ENCODE assay signal across 19 cellular contexts in the genomic region with DNA sequence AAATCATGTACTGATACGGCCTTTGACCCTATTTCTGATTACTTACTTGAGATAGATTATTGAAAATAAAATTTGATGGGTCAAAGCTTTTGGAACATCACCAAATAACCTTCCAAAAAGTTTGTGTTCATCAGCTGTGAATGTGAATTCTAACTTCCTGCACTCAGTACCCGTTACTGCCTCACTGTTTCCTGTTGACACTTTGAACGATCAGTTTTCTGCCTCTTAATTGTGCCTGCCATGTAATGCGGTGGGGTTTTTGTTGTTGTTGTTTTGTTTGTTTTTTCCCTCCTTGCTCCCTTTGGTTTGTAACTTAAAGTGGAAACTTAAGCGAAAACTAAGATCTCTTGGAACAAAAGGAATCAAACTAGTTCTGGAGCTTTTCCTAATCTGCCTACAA. TPM values are rescaled to one million over a fixed set of nuclear protein-coding genes. Genes with fewer than 3 reads are reported as not detected.
A peak's percentile ranks its signal among the peaks of the same experiment; 100 is the strongest.
DNase-seq lines count a peak whose midpoint lies in the region; ATAC-seq lines count a peak whose summit lies in the region.
"Had no signal": no experiment of that assay in that cellular context is flagged by ENCODE, and none has a peak within 500 bp of the region (broad histone marks: within the 10 kb centered on the region; RNA-seq: fewer than 3 reads in every experiment).

No MANE protein-coding gene starts in this region.

- no peak for ATAC-seq in T-cell (replicated peaks in 1 of 4)
- ATAC-seq in stimulated activated memory B cell treated with anti-CD40 and anti-IgM and Interleukin-4, amounts not matched to agents 10 μg/mL and 1 μg/mL and 100 μg/mL, for 72 hours: no peak

- POLR2A ChIA-PET in T-cell (lab: Charles Lee): interaction anchor here (0.6 to 1.2 kb wide), 7 partner anchors 12 to 668 kb away, joined by 3 to 6 read pairs (median 4); no protein-coding TSS in a partner anchor

- H3K9me3 Mint-ChIP-seq in activated CD4-positive, alpha-beta T cell treated with anti-CD3 and anti-CD28 coated beads, Interleukin-2, amount 10 ng/mL, durations not matched to agents 24 days and 14 days: no peaks in the 10 kb centered on the region
- no peaks in the 10 kb centered on the region for H3K9me3 Mint-ChIP-seq in T-cell
- no peaks in the 10 kb centered on the region for H3K9me3 Mint-ChIP-seq in stimulated activated memory B cell treated with anti-CD40 and anti-IgM and Interleukin-4, amounts not matched to agents 10 μg/mL and 1 μg/mL and 100 μg/mL, for 72 hours
- H3K9me3 Mint-ChIP-seq: HFFc6 had no signal

- peak; percentile 77 for DNase-seq in activated CD4-positive, alpha-beta T cell treated with anti-CD3 and anti-CD28 coated beads, Interleukin-2, amount 10 ng/mL, durations not matched to agents 24 days and 14 days
- no peak for DNase-seq in activated CD4-positive, alpha-beta T cell treated with anti-CD3 and anti-CD28 coated beads, Interleukin-2, amount 50 U/mL, for 48 hours
- DNase-seq in T-cell: peak in 10 of 34 experiments; percentile 4 to 37 (median 12)
- DNase-seq in dermis blood vessel endothelial cell: peak; percentile 47
- DNase-seq in SHP77 treated with DMSO at 0.1 percent for 48 hours (lab: John Stamatoyannopoulos, UW): no peak
- DNase-seq in cerebellum (ENCODE audit: low spot score): no peak
- DNase-seq in NCI-H1417 treated with DMSO at 0.1 percent for 48 hours (lab: John Stamatoyannopoulos, UW): no peak
- DNase-seq: Caco-2, erythroblast, GF-D8, head of caudate nucleus, HFFc6, islet precursor cell, NCI-H2029 had no signal

- intact Hi-C loops in activated CD4-positive, alpha-beta T cell treated with anti-CD3 and anti-CD28 coated beads, Interleukin-2, amount 10 ng/mL, durations not matched to agents 24 days and 14 days (cut with micrococcal nuclease): no loop called here

- H3K27me3 Mint-ChIP-seq in activated CD4-positive, alpha-beta T cell treated with anti-CD3 and anti-CD28 coated beads, Interleukin-2, amount 10 ng/mL, durations not matched to agents 24 days and 14 days: no peaks in the 10 kb centered on the region
- no peaks in the 10 kb centered on the region for H3K27me3 Mint-ChIP-seq in T-cell
- no peaks in the 10 kb centered on the region for H3K27me3 Mint-ChIP-seq in stimulated activated memory B cell treated with anti-CD40 and anti-IgM and Interleukin-4, amounts not matched to agents 10 μg/mL and 1 μg/mL and 100 μg/mL, for 72 hours

- peak overlapping the region; percentile 97 for H3K27ac Mint-ChIP-seq in activated CD4-positive, alpha-beta T cell treated with anti-CD3 and anti-CD28 coated beads, Interleukin-2, amount 10 ng/mL, durations not matched to agents 24 days and 14 days
- peak overlapping the region; percentile 100 for H3K27ac Mint-ChIP-seq in T-cell
- H3K27ac Mint-ChIP-seq in stimulated activated memory B cell treated with anti-CD40 and anti-IgM and Interleukin-4, amounts not matched to agents 10 μg/mL and 1 μg/mL and 100 μg/mL, for 72 hours: peak overlapping the region; percentile 70
- H3K27ac Mint-ChIP-seq: HFFc6 had no signal

- H3K4me1 Mint-ChIP-seq in activated CD4-positive, alpha-beta T cell treated with anti-CD3 and anti-CD28 coated beads, Interleukin-2, amount 10 ng/mL, durations not matched to agents 24 days and 14 days: peaks cover 69% of the 10 kb centered on the region
- peaks cover 83 to 86% (median 86%) of the 10 kb centered on the region in 3 donors for H3K4me1 Mint-ChIP-seq in T-cell
- H3K4me1 Mint-ChIP-seq in stimulated activated memory B cell treated with anti-CD40 and anti-IgM and Interleukin-4, amounts not matched to agents 10 μg/mL and 1 μg/mL and 100 μg/mL, for 72 hours: peaks cover 56% of the 10 kb centered on the region

- peak overlapping the region; percentile 84 for H3K4me3 Mint-ChIP-seq in activated CD4-positive, alpha-beta T cell treated with anti-CD3 and anti-CD28 coated beads, Interleukin-2, amount 10 ng/mL, durations not matched to agents 24 days and 14 days
- peak overlapping the region; percentile 67 to 79 (median 71) for H3K4me3 Mint-ChIP-seq in T-cell
- no peak overlapping the region for H3K4me3 Mint-ChIP-seq in stimulated activated memory B cell treated with anti-CD40 and anti-IgM and Interleukin-4, amounts not matched to agents 10 μg/mL and 1 μg/mL and 100 μg/mL, for 72 hours
- H3K4me3 Mint-ChIP-seq: HFFc6 had no signal

- CTCF ChIA-PET in T-cell (lab: Charles Lee): interaction anchor here (0.5 to 0.6 kb wide), 4 partner anchors 83 to 270 kb away, joined by 3 to 5 read pairs (median 4); no protein-coding TSS in a partner anchor

- peaks cover 87% of the 10 kb centered on the region for H3K36me3 Mint-ChIP-seq in activated CD4-positive, alpha-beta T cell treated with anti-CD3 and anti-CD28 coated beads, Interleukin-2, amount 10 ng/mL, durations not matched to agents 24 days and 14 days (ENCODE audit: low read depth)
- peaks cover 74% of the 10 kb centered on the region for H3K36me3 Mint-ChIP-seq in T-cell
- H3K36me3 Mint-ChIP-seq in stimulated activated memory B cell treated with anti-CD40 and anti-IgM and Interleukin-4, amounts not matched to agents 10 μg/mL and 1 μg/mL and 100 μg/mL, for 72 hours: peaks cover 86% of the 10 kb centered on the region

RNA-seq across cellular contexts. Expression of gene ATG16L1, which starts 18.9 kb away (rescaled TPM):
- 36.7 and 37.9 TPM in 2 replicates for total RNA-seq in activated CD4-positive, alpha-beta T cell treated with anti-CD3 and anti-CD28 coated beads, Interleukin-2, amount 10 ng/mL, durations not matched to agents 24 days and 14 days
- total RNA-seq in T-cell (100 to 1,000 TPM in 1 of 5 donors, 10 to 100 TPM in 4; 73.9 to 117 (median 83.4) TPM), dermis blood vessel endothelial cell (39.3 and 57.7 TPM in 2 replicates), cerebellum (36.7 TPM)

RNA-seq across cellular contexts. Expression of gene SAG, which starts 37.2 kb away (rescaled TPM):
- not detected in 2 replicates for total RNA-seq in activated CD4-positive, alpha-beta T cell treated with anti-CD3 and anti-CD28 coated beads, Interleukin-2, amount 10 ng/mL, durations not matched to agents 24 days and 14 days
- under 1 TPM in 2 of 5 donors, not detected in 3; 0.03 to 0.37 TPM for total RNA-seq in T-cell
- total RNA-seq in dermis blood vessel endothelial cell: 0.19 TPM in 1 of 2 replicates, not detected in the other
- total RNA-seq in cerebellum: not detected
- total RNA-seq: A172, Caco-2, HFFc6, LHCN-M2, posterior vena cava, thoracic aorta had no signal

Comparison
In these comparisons a context has a peak if more than half of its experiments do, and no peak if none do; other contexts are left out.
1. DNase-seq: peak in activated CD4-positive, alpha-beta T cell treated with anti-CD3 and anti-CD28 coated beads, Interleukin-2, amount 10 ng/mL, durations not matched to agents 24 days and 14 days (single experiment) and dermis blood vessel endothelial cell (single experiment); none in activated CD4-positive, alpha-beta T cell treated with anti-CD3 and anti-CD28 coated beads, Interleukin-2, amount 50 U/mL, for 48 hours (0 of 2), SHP77 treated with DMSO at 0.1 percent for 48 hours (single experiment), cerebellum (single experiment) and NCI-H1417 treated with DMSO at 0.1 percent for 48 hours (single experiment).
2. Peak in every context shown above with its lines, with median percentiles within 50 percentile points of each other: H3K27ac Mint-ChIP-seq.